In genomic region chr12:38138225-38139221, GRCh38 we compare ENCODE assay signal across 8 cellular contexts.
A peak's percentile ranks its signal among the peaks of the same experiment; 100 is the strongest.
DNase-seq lines count a peak whose midpoint lies in the region; ATAC-seq and TF ChIP-seq lines count a peak whose summit lies in the region.

No MANE protein-coding gene starts in this region.

- intact Hi-C loops in dendritic cell treated with granulocyte-macrophage colony-stimulating factor and Interleukin-4, amounts not matched to agents 40 ng/mL and 50 ng/mL, for 4 days (cut with micrococcal nuclease), result loop anchor here (1.0 to 10.0 kb wide), 3 partner anchors 178 to 1134 kb away; partner anchors contain the start of gene ALG10B
- intact Hi-C loops in right lobe of liver (cut with DNase I), result no loop called here

- H3K27ac ChIP-seq in right lobe of liver, result no peak overlapping the region

- H3K4me1 ChIP-seq in right lobe of liver, result peaks cover 0 to 4% (median 0%) of the 10 kb centered on the region in 4 donors

- 9% methylated on average over 35 of the region's 54 CpGs for WGBS in right lobe of liver (ENCODE audit: insufficient coverage, low coverage, low lambda C conversion rate, missing lambda C conversion rate)

- peaks cover 11% of the 10 kb centered on the region for H3K4me1 Mint-ChIP-seq in dendritic cell treated with granulocyte-macrophage colony-stimulating factor and Interleukin-4, amounts not matched to agents 40 ng/mL and 50 ng/mL, for 4 days (ENCODE audit: low read depth)

- no peaks in the 10 kb centered on the region for H3K9me3 ChIP-seq in right lobe of liver

- H3K36me3 Mint-ChIP-seq in dendritic cell treated with granulocyte-macrophage colony-stimulating factor and Interleukin-4, amounts not matched to agents 40 ng/mL and 50 ng/mL, for 4 days (ENCODE audit: low read depth), result no peaks in the 10 kb centered on the region

- DNase-seq in NCI-H2196 (lab: John Stamatoyannopoulos, UW; ENCODE audit: unreplicated experiment), result peak; percentile 60
- DNase-seq in NCI-H2196 treated with DMSO at 0.1 percent for 48 hours (lab: John Stamatoyannopoulos, UW; ENCODE audit: unreplicated experiment), result no peak
- DNase-seq in NCI-H2107 treated with DMSO at 0.1 percent for 48 hours (lab: John Stamatoyannopoulos, UW; ENCODE audit: unreplicated experiment), result peak; percentile 64
- peak; percentile 29 to 65 for DNase-seq in activated CD4-positive, alpha-beta T cell treated with anti-CD3 and anti-CD28 coated beads for 4 hours
- DNase-seq in right lobe of liver, result peak; percentile 48 to 69 (median 59)
- peak; percentile 72 for DNase-seq in stimulated activated CD4-positive, alpha-beta T cell treated with anti-CD3 and anti-CD28 coated beads, Interleukin-4, amount 100 ng/mL, for 24 hours

- H3K27ac Mint-ChIP-seq in dendritic cell treated with granulocyte-macrophage colony-stimulating factor and Interleukin-4, amounts not matched to agents 40 ng/mL and 50 ng/mL, for 4 days, result peak overlapping the region; percentile 1

- no peaks in the 10 kb centered on the region for H3K27me3 ChIP-seq in right lobe of liver

- no peak for TF ChIP-seq POLR2A in right lobe of liver (IDR thresholded peaks at IDR 0.05)

- peaks cover 12% of the 10 kb centered on the region for H3K27me3 Mint-ChIP-seq in dendritic cell treated with granulocyte-macrophage colony-stimulating factor and Interleukin-4, amounts not matched to agents 40 ng/mL and 50 ng/mL, for 4 days

- H3K9me3 Mint-ChIP-seq in dendritic cell treated with granulocyte-macrophage colony-stimulating factor and Interleukin-4, amounts not matched to agents 40 ng/mL and 50 ng/mL, for 4 days, result no peaks in the 10 kb centered on the region

- H3K36me3 ChIP-seq in right lobe of liver, result no peaks in the 10 kb centered on the region

- ATAC-seq in HG02798 (IDR thresholded peaks at IDR 0.05; ENCODE audit: poor library complexity, unreplicated experiment) (peak; percentile 80), right lobe of liver (peak; percentile 93 to 97 (median 94))

- TF ChIP-seq CTCF in right lobe of liver (IDR thresholded peaks at IDR 0.05), result peak; percentile 95 to 98 (median 96)

- peak overlapping the region; percentile 50 to 56 (median 52) for H3K4me3 ChIP-seq in right lobe of liver

- peak overlapping the region; percentile 81 for H3K4me3 Mint-ChIP-seq in dendritic cell treated with granulocyte-macrophage colony-stimulating factor and Interleukin-4, amounts not matched to agents 40 ng/mL and 50 ng/mL, for 4 days
